ENCODE assay signal across 9 cellular contexts in genomic region chr11:111737877-111738205, GRCh38. TPM values are rescaled to one million over a fixed set of nuclear protein-coding genes. Genes with fewer than 3 reads are reported as not detected.
DNase-seq lines count a peak whose midpoint lies in the region; ATAC-seq and TF ChIP-seq lines count a peak whose summit lies in the region.
"Had no signal": no experiment of that assay in that cellular context is flagged by ENCODE, and none has a peak within 500 bp of the region (broad histone marks: within the 10 kb centered on the region; RNA-seq: fewer than 3 reads in every experiment).

No MANE protein-coding gene starts in this region.

- TF ChIP-seq CTCF in CD4-positive, alpha-beta T cell (IDR thresholded peaks at IDR 0.05): no peak
- no peak for TF ChIP-seq CTCF in left lung (IDR thresholded peaks at IDR 0.05)

- DNase-seq in CD4-positive, alpha-beta T cell: no peak
- DNase-seq in cerebellar cortex (ENCODE audit: low spot score) (peak; percentile 52), left lung (no peak), sciatic nerve (ENCODE audit: low spot score) (no peak), kidney tubule cell (ENCODE audit: low spot score) (no peak), NCI-H82 (lab: John Stamatoyannopoulos, UW) (no peak), NCI-H128 (lab: John Stamatoyannopoulos, UW; ENCODE audit: unreplicated experiment) (no peak), Karpas-422 (no peak)
- DNase-seq: mesendoderm had no signal

- no peaks in the 10 kb centered on the region for H4K20me1 ChIP-seq in Karpas-422 (ENCODE audit: insufficient read depth, low read depth, low read length)

- H3K36me3 ChIP-seq in left lung (peaks cover 0 to 29% of the 10 kb centered on the region in 2 donors), Karpas-422 (ENCODE audit: insufficient read depth, low read length) (peaks cover 47% of the 10 kb centered on the region)

- H3K4me1 ChIP-seq in left lung (peaks cover 31 to 36% of the 10 kb centered on the region in 2 donors), Karpas-422 (ENCODE audit: low read length) (no peaks in the 10 kb centered on the region)

- POLR2A ChIA-PET in CD4-positive, alpha-beta T cell (lab: Charles Lee): no interaction called here

- ATAC-seq in CD4-positive, alpha-beta T cell (ENCODE audit: poor library complexity): no peak
- ATAC-seq in left lung (no peak), sciatic nerve (peak; percentile 3)

- CTCF ChIA-PET in CD4-positive, alpha-beta T cell (lab: Charles Lee): no interaction called here

- H3K4me3 Mint-ChIP-seq in CD4-positive, alpha-beta T cell: no peak overlapping the region

- intact Hi-C loops in CD4-positive, alpha-beta T cell (cut with DNase I, micrococcal nuclease): no loop called here
- intact Hi-C loops in left lung (cut with DNase I) (no loop called here), sciatic nerve (cut with DNase I) (no loop called here)

- H3K4me1 Mint-ChIP-seq in CD4-positive, alpha-beta T cell (ENCODE audit: low read depth): peaks cover 21% of the 10 kb centered on the region

- no peak overlapping the region for H3K27ac ChIP-seq in CD4-positive, alpha-beta T cell (ENCODE audit: low read depth, low read length)
- peak overlapping the region; percentile 88 to 93 for H3K27ac ChIP-seq in left lung
- no peak overlapping the region for H3K27ac ChIP-seq in Karpas-422 (ENCODE audit: low read length)

- H3K27ac Mint-ChIP-seq in CD4-positive, alpha-beta T cell: peak overlapping the region; percentile 12

- H3K4me3 ChIP-seq in left lung: no peak overlapping the region
- no peak overlapping the region for H3K4me3 ChIP-seq in Karpas-422 (ENCODE audit: low read length)

- no peak overlapping the region for H2AFZ ChIP-seq in Karpas-422 (ENCODE audit: low read length)

- no peaks in the 10 kb centered on the region for H3K9me3 Mint-ChIP-seq in CD4-positive, alpha-beta T cell

- H3K4me2 ChIP-seq in Karpas-422 (ENCODE audit: low read depth, low read length, poor library complexity, severe bottlenecking): no peak overlapping the region

- H3K79me2 ChIP-seq in Karpas-422 (ENCODE audit: low read length): no peaks in the 10 kb centered on the region

- no peaks in the 10 kb centered on the region for H3K27me3 Mint-ChIP-seq in CD4-positive, alpha-beta T cell

- peaks cover 47% of the 10 kb centered on the region for H3K36me3 Mint-ChIP-seq in CD4-positive, alpha-beta T cell (ENCODE audit: low read depth)

- H3K9ac ChIP-seq in Karpas-422 (ENCODE audit: low read length): no peak overlapping the region

- H3K9me3 ChIP-seq in CD4-positive, alpha-beta T cell (ENCODE audit: control insufficient read depth, low read length): no peaks in the 10 kb centered on the region
- H3K9me3 ChIP-seq in left lung (no peaks in the 10 kb centered on the region), Karpas-422 (ENCODE audit: low read length) (no peaks in the 10 kb centered on the region)

- no peaks in the 10 kb centered on the region for H3K9me2 ChIP-seq in Karpas-422 (replicated peaks; ENCODE audit: insufficient read depth, low read length)

- H3K27me3 ChIP-seq in CD4-positive, alpha-beta T cell (ENCODE audit: control insufficient read depth, insufficient read depth, low read length): no peaks in the 10 kb centered on the region
- H3K27me3 ChIP-seq in left lung: no peaks in the 10 kb centered on the region
- H3K27me3 ChIP-seq in Karpas-422 (ENCODE audit: low read length): no peaks in the 10 kb centered on the region

RNA-seq across cellular contexts. Expression of gene PPP2R1B, which starts 28.3 kb away (rescaled TPM):
- total RNA-seq in CD4-positive, alpha-beta T cell: 10 to 100 TPM; 34.5 to 39.2 TPM
- 10 to 100 TPM; 28.1 to 28.8 TPM for total RNA-seq in left lung
- 37.7 TPM for total RNA-seq in sciatic nerve
- 145 and 211 TPM in 2 replicates for total RNA-seq in Karpas-422 (2014; rRNA removed; shearing (Covaris generic); ENCODE audit: low replicate concordance)

Comparison
In these comparisons a context has a peak if more than half of its experiments do, and no peak if none do; other contexts are left out.
1. H3K27ac ChIP-seq: peak in left lung (2 of 2); none in CD4-positive, alpha-beta T cell (single experiment) and Karpas-422 (single experiment).